Comparison of ENCODE assay signal across 11 cellular contexts in the genomic region with DNA sequence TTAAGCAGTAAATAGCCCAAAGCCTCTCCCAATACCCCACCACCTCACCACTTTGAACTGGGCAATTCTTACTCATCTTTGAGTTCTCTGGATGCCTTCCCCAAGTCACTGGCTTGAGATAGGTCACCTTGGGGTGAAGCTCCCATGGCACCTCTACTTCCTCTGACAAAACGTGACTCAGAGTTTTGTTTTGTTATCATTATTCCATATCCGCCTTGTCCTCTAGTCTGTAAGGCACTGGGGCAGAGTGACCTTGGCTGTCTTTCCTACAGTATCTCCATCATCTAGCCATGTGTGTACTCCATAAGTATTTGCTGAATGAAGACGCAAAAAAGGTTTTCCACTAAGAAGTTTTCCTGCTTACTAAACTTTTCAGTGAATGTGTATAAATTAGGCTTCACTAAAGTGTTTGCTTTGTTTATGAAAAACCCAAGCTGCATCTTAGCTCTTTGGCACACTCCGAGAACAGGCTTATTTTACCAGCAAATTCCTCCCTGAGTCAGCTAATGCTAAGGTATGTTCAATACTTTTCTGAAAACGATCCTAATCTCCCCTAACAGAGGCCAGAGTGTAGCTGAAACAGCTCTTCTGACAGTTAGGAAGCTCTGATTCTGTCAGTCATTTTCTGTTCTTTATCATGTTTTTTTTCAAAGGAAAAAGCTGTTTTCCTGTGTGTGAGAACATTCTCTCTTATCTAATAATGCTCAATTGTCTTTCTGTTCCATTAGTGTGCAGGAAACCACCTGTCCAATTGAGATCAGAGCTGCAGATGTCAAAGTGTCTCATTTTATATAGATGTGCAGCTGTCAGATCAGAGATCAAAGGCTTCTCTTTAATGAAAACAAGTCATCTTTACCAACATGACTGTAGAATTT. TPM values are rescaled to one million over a fixed set of nuclear protein-coding genes. Genes with fewer than 3 reads are reported as not detected.
A peak's percentile ranks its signal among the peaks of the same experiment; 100 is the strongest.
DNase-seq lines count a peak whose midpoint lies in the region; ATAC-seq lines count a peak whose summit lies in the region.
"Had no signal": no experiment of that assay in that cellular context is flagged by ENCODE, and none has a peak within 500 bp of the region (broad histone marks: within the 10 kb centered on the region; RNA-seq: fewer than 3 reads in every experiment).

No MANE protein-coding gene starts in this region.

- peak overlapping the region; percentile 23 for H3K4me3 ChIP-seq in effector memory CD4-positive, alpha-beta T cell (ENCODE audit: insufficient read depth, low read depth, low read length, poor library complexity, severe bottlenecking)
- H3K4me3 ChIP-seq in skeletal muscle satellite cell (ENCODE audit: low read length): peak overlapping the region; percentile 10
- H3K4me3 ChIP-seq: dorsolateral prefrontal cortex had no signal

- ATAC-seq in HG03045 (IDR thresholded peaks at IDR 0.05; ENCODE audit: unreplicated experiment) (no peak), left lobe of liver (no peak)

- H3K27ac ChIP-seq in effector memory CD4-positive, alpha-beta T cell (ENCODE audit: insufficient read depth, low read length, poor library complexity, severe bottlenecking): peak overlapping the region; percentile 54
- H3K27ac ChIP-seq: dorsolateral prefrontal cortex had no signal

- no peaks in the 10 kb centered on the region for H3K36me3 ChIP-seq in effector memory CD4-positive, alpha-beta T cell (ENCODE audit: control insufficient read depth, insufficient read depth, low read length)
- no peaks in the 10 kb centered on the region for H3K36me3 ChIP-seq in skeletal muscle satellite cell (ENCODE audit: insufficient read depth, low read length)

- H3K9ac ChIP-seq in skeletal muscle satellite cell (ENCODE audit: low read depth, low read length): peak overlapping the region; percentile 58

- no peaks in the 10 kb centered on the region for H3K27me3 ChIP-seq in effector memory CD4-positive, alpha-beta T cell (replicated peaks; ENCODE audit: control insufficient read depth, insufficient read depth, low read length, poor library complexity, severe bottlenecking)
- H3K27me3 ChIP-seq in skeletal muscle satellite cell (ENCODE audit: control insufficient read depth, insufficient read depth, low read length): no peaks in the 10 kb centered on the region
- H3K27me3 ChIP-seq: dorsolateral prefrontal cortex had no signal

- peak overlapping the region; percentile 67 for H3K4me2 ChIP-seq in skeletal muscle satellite cell (ENCODE audit: low read length)

- H3K9me3 ChIP-seq in effector memory CD4-positive, alpha-beta T cell (ENCODE audit: control insufficient read depth, low read length): no peaks in the 10 kb centered on the region
- no peaks in the 10 kb centered on the region for H3K9me3 ChIP-seq in skeletal muscle satellite cell (replicated peaks; ENCODE audit: low read length)

- H3K4me1 ChIP-seq in effector memory CD4-positive, alpha-beta T cell (ENCODE audit: control insufficient read depth, insufficient read depth, low read length, poor library complexity, severe bottlenecking): peaks cover 29% of the 10 kb centered on the region
- peaks cover 25% of the 10 kb centered on the region for H3K4me1 ChIP-seq in skeletal muscle satellite cell (ENCODE audit: control insufficient read depth, insufficient read depth, low read length)

- DNase-seq in NCI-H82 (lab: John Stamatoyannopoulos, UW) (peak; percentile 12), NCI-H82 treated with DMSO at 0.1 percent for 48 hours (lab: John Stamatoyannopoulos, UW; ENCODE audit: unreplicated experiment) (no peak), SK-N-DZ (ENCODE audit: low spot score) (peak; percentile 81), NCI-H187 treated with DMSO at 0.1 percent for 48 hours (lab: John Stamatoyannopoulos, UW) (no peak), left lobe of liver (ENCODE audit: low spot score) (no peak)
- no peak for DNase-seq in effector memory CD4-positive, alpha-beta T cell
- DNase-seq: dorsolateral prefrontal cortex, KBM-7, T-helper 9 cell had no signal

RNA-seq across cellular contexts. Expression of a gene that starts 30.2 kb away (rescaled TPM):
- polyA plus RNA-seq in SK-N-DZ (2014; cell fraction: cytosol; rRNA removed): 17.7 and 22.3 TPM in 2 replicates
- polyA plus RNA-seq in SK-N-DZ (2014; cell fraction: nucleus; rRNA removed): 10.8 and 19.3 TPM in 2 replicates
- total RNA-seq in skeletal muscle satellite cell (2012; rRNA removed): 47.4 and 51.3 TPM in 2 replicates
- 0.43 TPM for total RNA-seq in left lobe of liver

Comparison
In these comparisons a context has a peak if more than half of its experiments do, and no peak if none do; other contexts are left out.
1. DNase-seq: peak in NCI-H82 (single experiment) and SK-N-DZ (single experiment); none in NCI-H82 treated with DMSO at 0.1 percent for 48 hours (single experiment), effector memory CD4-positive, alpha-beta T cell (0 of 3), NCI-H187 treated with DMSO at 0.1 percent for 48 hours (single experiment) and left lobe of liver (single experiment).